Comparison of ENCODE assay signal across 25 cellular contexts in the genomic region with DNA sequence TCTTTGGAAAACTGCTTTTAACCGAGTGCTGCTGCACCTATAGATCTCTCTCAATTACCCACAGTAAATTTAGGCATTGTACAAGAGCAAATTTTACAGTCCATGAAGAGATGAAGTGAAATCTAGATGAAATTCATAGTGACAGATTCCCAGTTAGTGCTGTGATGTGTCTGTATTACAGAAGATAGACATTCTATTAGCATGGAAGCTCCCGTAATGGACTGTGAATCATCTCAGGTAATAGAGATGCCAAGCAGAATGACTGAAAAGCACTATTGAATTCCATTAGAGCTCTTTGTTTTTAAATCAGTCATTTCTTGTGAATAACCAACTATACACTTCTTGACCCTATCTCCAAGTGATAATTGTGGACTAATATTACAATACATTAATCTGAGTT.
"Had no signal": no experiment of that assay in that cellular context is flagged by ENCODE, and none has a peak within 500 bp of the region (broad histone marks: within the 10 kb centered on the region; RNA-seq: fewer than 3 reads in every experiment).

No MANE protein-coding gene starts in this region.

- H3K27ac Mint-ChIP-seq: naive thymus-derived CD8-positive, alpha-beta T cell; nephron progenitor cell; stimulated activated effector memory CD8-positive, alpha-beta T cell treated with anti-CD3 and anti-CD28 coated beads, Interleukin-12 subunit alpha, Interleukin-12 subunit beta, amount 100 ng/mL, for 72 hours; stimulated activated naive CD8-positive, alpha-beta T cell treated with anti-CD3 and anti-CD28 coated beads, Interleukin-15, Interleukin-2, amounts not matched to agents 100 ng/mL and 50 ng/mL, for 24 hours had no signal

- H3K4me3 Mint-ChIP-seq: naive thymus-derived CD8-positive, alpha-beta T cell; nephron progenitor cell; stimulated activated effector memory CD8-positive, alpha-beta T cell treated with anti-CD3 and anti-CD28 coated beads, Interleukin-12 subunit alpha, Interleukin-12 subunit beta, amount 100 ng/mL, for 72 hours; stimulated activated naive CD8-positive, alpha-beta T cell treated with anti-CD3 and anti-CD28 coated beads, Interleukin-15, Interleukin-2, amounts not matched to agents 100 ng/mL and 50 ng/mL, for 24 hours had no signal

- H3K9me3 ChIP-seq: heart right ventricle, left lung, lower lobe of right lung, spleen, suprapubic skin, thoracic aorta, tibial artery, upper lobe of right lung, uterus had no signal

- H3K36me3 ChIP-seq: heart right ventricle, left lung, lower lobe of right lung, spleen, suprapubic skin, thoracic aorta, tibial artery, upper lobe of right lung, uterus had no signal

- H3K4me1 ChIP-seq: parathyroid adenoma, tibial artery, uterus had no signal

- H2AFZ ChIP-seq: parathyroid adenoma had no signal

- H3K27me3 ChIP-seq: uterus had no signal

- H3K79me2 ChIP-seq: parathyroid adenoma had no signal

- H3K36me3 Mint-ChIP-seq: naive thymus-derived CD8-positive, alpha-beta T cell; stimulated activated effector memory CD8-positive, alpha-beta T cell treated with anti-CD3 and anti-CD28 coated beads, Interleukin-12 subunit alpha, Interleukin-12 subunit beta, amount 100 ng/mL, for 72 hours had no signal

- H3K4me3 ChIP-seq: heart right ventricle, left lung, lower lobe of right lung, skin epidermis, spleen, suprapubic skin, thoracic aorta, tibial artery, upper lobe of right lung, uterus had no signal

- H3K27ac ChIP-seq: heart right ventricle, left lung, lower lobe of right lung, parathyroid adenoma, skin epidermis, spleen, suprapubic skin, thoracic aorta, tibial artery, upper lobe of right lung, uterus had no signal

- FAIRE-seq: kidney had no signal

- DNase-seq: heart right ventricle; hippocampal formation; kidney; left colon; left lung; lower lobe of right lung; mammary epithelial cell; mesenchymal stem cell; naive thymus-derived CD8-positive, alpha-beta T cell; nephron progenitor cell; nucleus accumbens; right cardiac atrium; spleen; stimulated activated CD4-positive, alpha-beta T cell treated with anti-CD3 and anti-CD28 coated beads, Interleukin-4, amount 100 ng/mL, for 24 hours; stimulated activated naive CD4-positive, alpha-beta T cell; tibial artery; trophoblast cell; upper lobe of right lung; uterus had no signal

- H3K9me3 Mint-ChIP-seq: naive thymus-derived CD8-positive, alpha-beta T cell; nephron progenitor cell; stimulated activated effector memory CD8-positive, alpha-beta T cell treated with anti-CD3 and anti-CD28 coated beads, Interleukin-12 subunit alpha, Interleukin-12 subunit beta, amount 100 ng/mL, for 72 hours; stimulated activated naive CD8-positive, alpha-beta T cell treated with anti-CD3 and anti-CD28 coated beads, Interleukin-15, Interleukin-2, amounts not matched to agents 100 ng/mL and 50 ng/mL, for 24 hours had no signal

- H3K9ac ChIP-seq: parathyroid adenoma had no signal
